ENCODE assay signal across 18 cellular contexts in the genomic region with DNA sequence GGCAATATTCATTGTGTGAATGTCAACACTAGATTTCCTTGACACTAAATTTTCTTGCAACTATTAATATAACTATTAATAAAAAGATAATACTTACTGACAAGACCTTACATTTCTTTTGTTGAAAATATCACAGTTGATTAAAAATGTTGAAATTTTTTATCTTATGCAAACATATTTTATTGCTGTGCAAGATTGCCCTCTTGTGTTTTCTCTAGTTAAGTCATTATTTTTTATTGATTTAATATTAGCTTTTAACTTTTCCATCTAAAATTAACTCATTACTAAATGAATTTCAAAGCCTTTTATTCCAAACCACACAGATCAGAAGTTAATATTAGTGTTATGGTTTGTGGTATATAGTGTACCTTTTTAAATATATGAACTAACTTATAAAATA. TPM values are rescaled to one million over a fixed set of nuclear protein-coding genes. Genes with fewer than 3 reads are reported as not detected.
DNase-seq lines count a peak whose midpoint lies in the region; ATAC-seq, FAIRE-seq and TF ChIP-seq lines count a peak whose summit lies in the region.
"Had no signal": no experiment of that assay in that cellular context is flagged by ENCODE, and none has a peak within 500 bp of the region (broad histone marks: within the 10 kb centered on the region; RNA-seq: fewer than 3 reads in every experiment).

No MANE protein-coding gene starts in this region.

- no peaks in the 10 kb centered on the region for H3K36me3 ChIP-seq in mammary epithelial cell (ENCODE audit: insufficient read depth, low read length)
- no peaks in the 10 kb centered on the region for H3K36me3 ChIP-seq in breast epithelium
- no peaks in the 10 kb centered on the region for H3K36me3 ChIP-seq in RWPE2 (ENCODE audit: low read depth)
- H3K36me3 ChIP-seq: uterus had no signal

- no peak overlapping the region for H3K9ac ChIP-seq in mammary epithelial cell (ENCODE audit: insufficient read depth, low read length)

- no peaks in the 10 kb centered on the region for H3K27me3 ChIP-seq in mammary epithelial cell (ENCODE audit: insufficient read depth, low read length)
- H3K27me3 ChIP-seq in breast epithelium, result no peaks in the 10 kb centered on the region
- no peaks in the 10 kb centered on the region for H3K27me3 ChIP-seq in RWPE2 (ENCODE audit: insufficient read depth, poor library complexity, severe bottlenecking)
- H3K27me3 ChIP-seq: uterus had no signal

- no peaks in the 10 kb centered on the region for H3K27me3 Mint-ChIP-seq in type B pancreatic cell

- H3K36me3 Mint-ChIP-seq in type B pancreatic cell, result no peaks in the 10 kb centered on the region

- intact Hi-C loops in mammary epithelial cell (cut with micrococcal nuclease) (loop anchor here (5.0 to 10.0 kb wide), 3 partner anchors 61 to 716 kb away; no protein-coding TSS in a partner anchor), breast epithelium (cut with DNase I; ENCODE audit: low total_unique reads) (no loop called here)

- no peak for ATAC-seq in RWPE2 (ENCODE audit: low read depth)
- ATAC-seq: activated CD8-positive, alpha-beta T cell treated with anti-CD3 and anti-CD28 coated beads, Interleukin-2, amount 10 ng/mL, durations not matched to agents 7 days and 5 days; esophagus mucosa; K562; left cardiac atrium had no signal

- H3K4me3 ChIP-seq in mammary epithelial cell (replicated peaks in 1 of 3; ENCODE audit: insufficient read depth in 1 of 3, low read depth in 2 of 3, low read length in 3 of 3) (no peak overlapping the region), breast epithelium (no peak overlapping the region), RWPE2 (ENCODE audit: severe bottlenecking) (no peak overlapping the region)
- H3K4me3 ChIP-seq: coronary artery, K562, uterus had no signal

- BruUV-seq in mammary epithelial cell (replicated peaks; lab: Mats Ljungman, UMichigan), result no TSS peak

- H3K27ac ChIP-seq in mammary epithelial cell (ENCODE audit: insufficient read depth, low read depth, low read length), result no peak overlapping the region
- no peak overlapping the region for H3K27ac ChIP-seq in breast epithelium
- no peak overlapping the region for H3K27ac ChIP-seq in RWPE2 (ENCODE audit: poor library complexity, severe bottlenecking)
- H3K27ac ChIP-seq: coronary artery, uterus had no signal

- DNase-seq in mammary epithelial cell (no peak), breast epithelium (ENCODE audit: low spot score in 2 of 2) (no peak), RWPE2 (ENCODE audit: low spot score) (no peak), fibroblast of peridontal ligament (ENCODE audit: extremely low read depth) (peak; percentile 40), type B pancreatic cell (ENCODE audit: extremely low spot score, unreplicated experiment) (no peak), T-helper 2 cell (no peak), erythroblast (lab: John Stamatoyannopoulos, UW) (no peak), GM12891 (ENCODE audit: insufficient read length, low spot score) (no peak)
- DNase-seq: activated CD8-positive, alpha-beta T cell treated with anti-CD3 and anti-CD28 coated beads, Interleukin-2, amount 10 ng/mL, durations not matched to agents 7 days and 5 days; hippocampal formation; left cardiac atrium; NCI-H510A treated with DMSO at 0.1 percent for 48 hours; stimulated activated CD4-positive, alpha-beta T cell treated with anti-CD3 and anti-CD28 coated beads, Interleukin-15, amount 100 ng/mL, for 24 hours; uterus had no signal

- H3K27ac Mint-ChIP-seq in type B pancreatic cell, result no peak overlapping the region
- H3K27ac Mint-ChIP-seq: activated CD8-positive, alpha-beta T cell treated with anti-CD3 and anti-CD28 coated beads, Interleukin-2, amount 10 ng/mL, durations not matched to agents 7 days and 5 days; activated T-helper 1 cell treated with anti-CD3 and anti-CD28 coated beads, Interleukin-12 subunit alpha, Interleukin-12 subunit beta, Interleukin-2, Interleukin-4 antibody, amounts not matched to agents 30 ng/mL and 10 ng/mL and 1 ng/mL, durations not matched to agents 14 hours and 24 hours and 36 hours had no signal

- no peaks in the 10 kb centered on the region for H3K9me3 Mint-ChIP-seq in type B pancreatic cell
- H3K9me3 Mint-ChIP-seq: activated T-helper 1 cell treated with anti-CD3 and anti-CD28 coated beads, Interleukin-12 subunit alpha, Interleukin-12 subunit beta, Interleukin-2, Interleukin-4 antibody, amounts not matched to agents 30 ng/mL and 10 ng/mL and 1 ng/mL, durations not matched to agents 14 hours and 24 hours and 36 hours had no signal

- no peaks in the 10 kb centered on the region for H3K4me1 Mint-ChIP-seq in type B pancreatic cell (ENCODE audit: unreplicated experiment)

- no peaks in the 10 kb centered on the region for H3K9me3 ChIP-seq in mammary epithelial cell (replicated peaks; ENCODE audit: insufficient read depth, low read length)
- no peaks in the 10 kb centered on the region for H3K9me3 ChIP-seq in breast epithelium
- no peaks in the 10 kb centered on the region for H3K9me3 ChIP-seq in RWPE2 (ENCODE audit: severe bottlenecking)
- H3K9me3 ChIP-seq: uterus had no signal

- H3K79me2 ChIP-seq in mammary epithelial cell (ENCODE audit: insufficient read depth, low read length), result no peaks in the 10 kb centered on the region

- dilution Hi-C loops in mammary epithelial cell (cut with HindIII; ENCODE audit: low sequenced_read_pairs), result no loop called here

- H3K4me2 ChIP-seq in mammary epithelial cell (ENCODE audit: insufficient read depth, low read depth, low read length), result no peak overlapping the region

- in situ Hi-C loops in mammary epithelial cell (cut with MboI; ENCODE audit: low sequenced_read_pairs in 2 of 2), result no loop called here

- CTCF ChIA-PET in mammary epithelial cell (lab: Charles Lee; ENCODE audit: low non-redundant PET), result no interaction called here

- peak; percentile 18 to 30 for TF ChIP-seq CTCF in mammary epithelial cell (conservative IDR thresholded peaks at IDR 0.05 in 1 of 2, IDR thresholded peaks at IDR 0.05 in 1 of 2; ENCODE audit: extremely low read depth in 1 of 2, insufficient read depth in 1 of 2, low read depth in 1 of 2, low read length in 2 of 2)
- TF ChIP-seq CTCF in breast epithelium (IDR thresholded peaks at IDR 0.05), result no peak
- TF ChIP-seq CTCF in RWPE2 (IDR thresholded peaks at IDR 0.05; ENCODE audit: poor library complexity, severe bottlenecking), result peak; percentile 78
- peak; percentile 42 for TF ChIP-seq CTCF in type B pancreatic cell (conservative IDR thresholded peaks at IDR 0.05)

- no peak overlapping the region for H2AFZ ChIP-seq in mammary epithelial cell (ENCODE audit: low read depth, low read length)

- H4K20me1 ChIP-seq in mammary epithelial cell (ENCODE audit: insufficient read depth, low read length), result no peaks in the 10 kb centered on the region

- peaks cover 22% of the 10 kb centered on the region for H3K4me1 ChIP-seq in mammary epithelial cell (ENCODE audit: insufficient read depth, low read length)
- H3K4me1 ChIP-seq in breast epithelium, result no peaks in the 10 kb centered on the region
- H3K4me1 ChIP-seq in RWPE2 (ENCODE audit: insufficient read depth, poor library complexity, severe bottlenecking), result peaks cover 16% of the 10 kb centered on the region
- H3K4me1 ChIP-seq: uterus had no signal

- FAIRE-seq in GM12891 (lab: Jason Lieb, UNC), result no peak
- FAIRE-seq: K562 had no signal

- H3K4me3 Mint-ChIP-seq in type B pancreatic cell, result no peak overlapping the region
- H3K4me3 Mint-ChIP-seq: activated CD8-positive, alpha-beta T cell treated with anti-CD3 and anti-CD28 coated beads, Interleukin-2, amount 10 ng/mL, durations not matched to agents 7 days and 5 days; activated T-helper 1 cell treated with anti-CD3 and anti-CD28 coated beads, Interleukin-12 subunit alpha, Interleukin-12 subunit beta, Interleukin-2, Interleukin-4 antibody, amounts not matched to agents 30 ng/mL and 10 ng/mL and 1 ng/mL, durations not matched to agents 14 hours and 24 hours and 36 hours had no signal

- TF ChIP-seq POLR2A in breast epithelium (IDR thresholded peaks at IDR 0.05) (no peak), erythroblast (IDR thresholded peaks at IDR 0.05; ENCODE audit: low read length) (no peak), GM12891 (IDR thresholded peaks at IDR 0.05; ENCODE audit: low read depth, low read length) (no peak)

TF ChIP-seq in GM12891, 5 proteins besides CTCF, POLR2A, EP300 and RAD21:
- TF ChIP-seq PAX5 (IDR thresholded peaks at IDR 0.05; ENCODE audit: insufficient read depth, low read length, severe bottlenecking), result no peak
- no peak for TF ChIP-seq POLR2AphosphoS5 (IDR thresholded peaks at IDR 0.05; ENCODE audit: low read depth, low read length)
- TF ChIP-seq POU2F2 (IDR thresholded peaks at IDR 0.05; ENCODE audit: low read depth, low read length), result no peak
- TF ChIP-seq SPI1 (IDR thresholded peaks at IDR 0.05; ENCODE audit: low read depth, low read length), result no peak
- no peak for TF ChIP-seq TAF1 (IDR thresholded peaks at IDR 0.05; ENCODE audit: low read depth, low read length)

RNA-seq across cellular contexts. Expression of a gene that starts 11.7 kb away (rescaled TPM):
- 10 to 100 TPM; 22.9 to 28.2 TPM for total RNA-seq in mammary epithelial cell
- 6.3 TPM for polyA plus RNA-seq in mammary epithelial cell
- polyA minus RNA-seq in mammary epithelial cell, result 5.0 TPM
- total RNA-seq in breast epithelium, result 10 to 100 TPM; 15.1 to 24.1 (median 17.3) TPM
- 18.6 and 18.9 TPM in 2 replicates for total RNA-seq in type B pancreatic cell (ENCODE audit: low replicate concordance)
- 4.7 TPM for polyA plus RNA-seq in GM12891 (2012; ENCODE audit: low read depth, missing spikeins)

Comparison
In these comparisons a context has a peak if more than half of its experiments do, and no peak if none do; other contexts are left out.
1. CTCF ChIP-seq: peak in mammary epithelial cell (2 of 2), RWPE2 (single experiment) and type B pancreatic cell (single experiment); none in breast epithelium (0 of 3).